In the genomic region with DNA sequence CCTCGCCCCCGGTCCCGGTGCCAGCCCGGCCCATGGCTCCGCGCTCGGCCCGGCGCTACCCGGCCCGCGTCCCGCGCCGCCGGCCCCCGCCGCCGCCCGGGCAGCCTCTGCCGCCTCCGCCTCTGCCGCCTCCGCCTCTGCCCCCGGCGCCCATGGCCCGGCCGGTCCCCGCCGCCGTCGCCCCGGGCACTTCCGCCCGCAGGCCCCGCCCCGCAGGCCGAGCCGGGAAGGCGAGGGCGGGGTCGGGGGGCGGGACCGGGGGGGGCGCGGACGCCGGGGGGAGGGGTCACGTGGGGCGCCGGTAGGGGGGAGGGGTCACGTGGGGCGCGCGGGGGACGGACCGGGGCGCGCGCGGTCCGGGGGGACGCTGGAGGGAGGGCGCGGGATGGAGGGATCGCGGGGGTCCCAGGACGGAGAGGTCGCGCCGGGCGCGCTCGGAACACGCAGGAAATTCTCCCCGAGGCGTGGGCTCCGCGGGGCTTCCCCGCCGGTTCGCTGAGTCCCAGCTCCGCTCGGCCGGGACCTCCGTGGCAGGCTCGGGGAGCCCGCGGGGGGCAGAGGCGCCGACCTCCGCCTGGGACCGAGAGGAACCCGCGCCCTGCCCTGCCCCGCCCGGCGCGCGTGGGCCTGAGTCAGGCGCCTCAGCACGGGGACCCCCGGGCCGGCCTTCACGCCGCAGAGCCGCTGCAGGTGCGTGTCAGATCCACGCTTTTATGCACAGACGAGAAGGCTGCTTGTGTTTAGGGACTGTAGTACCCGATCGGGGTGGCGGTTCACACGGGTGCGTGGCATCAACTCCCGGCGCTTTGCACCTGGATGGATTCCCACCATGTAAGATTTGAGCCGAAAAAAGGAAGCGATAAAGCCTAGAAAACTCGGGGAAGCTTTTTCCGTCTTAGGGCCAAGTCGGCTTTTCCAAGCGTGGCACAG, we compare ENCODE assay signal across 8 cellular contexts. TPM values are rescaled to one million over a fixed set of nuclear protein-coding genes. Genes with fewer than 3 reads are reported as not detected.
A peak's percentile ranks its signal among the peaks of the same experiment; 100 is the strongest.
DNase-seq lines count a peak whose midpoint lies in the region; ATAC-seq and TF ChIP-seq lines count a peak whose summit lies in the region.

A gene with protein sequence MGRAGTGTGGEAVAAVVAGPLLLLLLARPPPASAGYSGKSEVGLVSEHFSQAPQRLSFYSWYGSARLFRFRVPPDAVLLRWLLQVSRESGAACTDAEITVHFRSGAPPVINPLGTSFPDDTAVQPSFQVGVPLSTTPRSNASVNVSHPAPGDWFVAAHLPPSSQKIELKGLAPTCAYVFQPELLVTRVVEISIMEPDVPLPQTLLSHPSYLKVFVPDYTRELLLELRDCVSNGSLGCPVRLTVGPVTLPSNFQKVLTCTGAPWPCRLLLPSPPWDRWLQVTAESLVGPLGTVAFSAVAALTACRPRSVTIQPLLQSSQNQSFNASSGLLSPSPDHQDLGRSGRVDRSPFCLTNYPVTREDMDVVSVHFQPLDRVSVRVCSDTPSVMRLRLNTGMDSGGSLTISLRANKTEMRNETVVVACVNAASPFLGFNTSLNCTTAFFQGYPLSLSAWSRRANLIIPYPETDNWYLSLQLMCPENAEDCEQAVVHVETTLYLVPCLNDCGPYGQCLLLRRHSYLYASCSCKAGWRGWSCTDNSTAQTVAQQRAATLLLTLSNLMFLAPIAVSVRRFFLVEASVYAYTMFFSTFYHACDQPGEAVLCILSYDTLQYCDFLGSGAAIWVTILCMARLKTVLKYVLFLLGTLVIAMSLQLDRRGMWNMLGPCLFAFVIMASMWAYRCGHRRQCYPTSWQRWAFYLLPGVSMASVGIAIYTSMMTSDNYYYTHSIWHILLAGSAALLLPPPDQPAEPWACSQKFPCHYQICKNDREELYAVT (minus strand): TSS at position 191 of the 930 bp plus-strand sequence. CDS start 157 bp downstream, at position 34.

- peak within 1 kb of the TSS; percentile 100 for H3K4me2 ChIP-seq in neuronal stem cell (ENCODE audit: insufficient read depth, low read length, poor library complexity, severe bottlenecking)

- no peak for TF ChIP-seq CTCF in testis (IDR thresholded peaks at IDR 0.05)

- H3K27ac ChIP-seq in neuronal stem cell (replicated peaks; ENCODE audit: low read length) (no peak within 1 kb of the TSS), testis (peak within 1 kb of the TSS; percentile 74 to 82)

- peak; percentile 43 for ATAC-seq in HG03025 (IDR thresholded peaks at IDR 0.05; ENCODE audit: low FRiP score, unreplicated experiment)

- H3K9ac ChIP-seq in neuronal stem cell (ENCODE audit: low read depth, low read length, poor library complexity): peak within 1 kb of the TSS; percentile 90

- H3K9me3 ChIP-seq in neuronal stem cell (replicated peaks in 1 of 2; ENCODE audit: control insufficient read depth in 2 of 2, insufficient read depth in 1 of 2, low read depth in 1 of 2, low read length in 2 of 2): no peaks in the 10 kb centered on the region
- H3K9me3 ChIP-seq in testis: no peaks in the 10 kb centered on the region

- H3K4me1 ChIP-seq in neuronal stem cell (ENCODE audit: control insufficient read depth in 2 of 2, insufficient read depth in 1 of 2, low read depth in 1 of 2, low read length in 2 of 2) (peaks cover 20 to 24% of the 10 kb centered on the region in 2 donors), testis (peaks cover 41% of the 10 kb centered on the region)

- H3K27me3 ChIP-seq in neuronal stem cell (ENCODE audit: control insufficient read depth in 3 of 3, insufficient read depth in 3 of 3, low read depth in 1 of 3, low read length in 3 of 3): peaks cover 0 to 19% (median 7%) of the 10 kb centered on the region in 3 experiments
- H3K27me3 ChIP-seq in testis: no peaks in the 10 kb centered on the region

- peaks cover 13% of the 10 kb centered on the region for H3K79me1 ChIP-seq in neuronal stem cell (ENCODE audit: low read depth, low read length)

- H2BK5ac ChIP-seq in neuronal stem cell (ENCODE audit: low read length): no peak within 1 kb of the TSS

- no CpG with 5 or more reads among the region's 123 CpGs for WGBS in neuronal stem cell (ENCODE audit: extremely low coverage in 2 of 2, insufficient read length in 2 of 2, insufficient replicate concordance in 1 of 2), 2 donors
- 1% methylated on average over 11 to 82 of the region's 123 CpGs for WGBS in testis, 2 donors

- intact Hi-C loops in testis (cut with DNase I; ENCODE audit: low total_unique reads): no loop called here

- H3K18ac ChIP-seq in neuronal stem cell (ENCODE audit: low read length): peak within 1 kb of the TSS; percentile 97

- peak within 1 kb of the TSS; percentile 81 for H2AK5ac ChIP-seq in neuronal stem cell (ENCODE audit: low read depth, low read length)

- peak within 1 kb of the TSS; percentile 86 for H3K23ac ChIP-seq in neuronal stem cell (ENCODE audit: low read depth, low read length, poor library complexity)

- H4K91ac ChIP-seq in neuronal stem cell (ENCODE audit: low read depth, low read length, poor library complexity): no peak within 1 kb of the TSS

- peak within 1 kb of the TSS; percentile 95 for H2BK15ac ChIP-seq in neuronal stem cell (ENCODE audit: low read length)

- peak within 1 kb of the TSS; percentile 94 for H3K14ac ChIP-seq in neuronal stem cell (ENCODE audit: low read length)

- H2BK120ac ChIP-seq in neuronal stem cell (ENCODE audit: low read depth, low read length): peak within 1 kb of the TSS; percentile 87

- H3K36me3 ChIP-seq in neuronal stem cell (replicated peaks in 1 of 2; ENCODE audit: control insufficient read depth in 2 of 2, insufficient read depth in 2 of 2, low read length in 2 of 2): peaks cover under 1 to 9% of the 10 kb centered on the region in 2 donors
- H3K36me3 ChIP-seq in testis (ENCODE audit: low read depth, missing control alignments): no peaks in the 10 kb centered on the region

- H4K8ac ChIP-seq in neuronal stem cell (ENCODE audit: low read depth, low read length): no peak within 1 kb of the TSS

- peak; percentile 43 to 50 for DNase-seq in NCI-H2081 (lab: John Stamatoyannopoulos, UW)
- no peak for DNase-seq in NCI-H2081 treated with DMSO at 0.1 percent for 48 hours (lab: John Stamatoyannopoulos, UW)
- DNase-seq in RKO (ENCODE audit: low spot score): peak; percentile 62
- DNase-seq in activated naive CD4-positive, alpha-beta T cell (lab: John Stamatoyannopoulos, UW): peak in 3 of 4 experiments; percentile 40 to 69 (median 45)
- DNase-seq in germinal center (ENCODE audit: low spot score): peak; percentile 88
- DNase-seq in neuronal stem cell (ENCODE audit: low spot score): no peak
- DNase-seq in testis: peak; percentile 67

- peak within 1 kb of the TSS; percentile 73 for H2BK12ac ChIP-seq in neuronal stem cell (ENCODE audit: low read length)

- peak within 1 kb of the TSS; percentile 78 to 96 for H3K4me3 ChIP-seq in neuronal stem cell (ENCODE audit: low read length in 2 of 2)
- H3K4me3 ChIP-seq in testis: peak within 1 kb of the TSS; percentile 71 to 85

- no peak for TF ChIP-seq POLR2A in testis (IDR thresholded peaks at IDR 0.05)

- peak within 1 kb of the TSS; percentile 89 for H2AFZ ChIP-seq in neuronal stem cell (ENCODE audit: low read length)

- no peak within 1 kb of the TSS for H3K4ac ChIP-seq in neuronal stem cell (ENCODE audit: low read length)

RNA-seq across cellular contexts. Expression of the gene that starts here (rescaled TPM):
- polyA plus RNA-seq in neuronal stem cell (2013, experiment 1 of 2): 30.5 TPM
- polyA plus RNA-seq in neuronal stem cell (2013, experiment 2 of 2): 28.5 TPM
- 100 to 1,000 TPM; 261 to 265 TPM for total RNA-seq in testis
- polyA plus RNA-seq in testis (ENCODE audit: insufficient read depth, low read depth, low replicate concordance): 121 TPM

Comparison
In these comparisons a context has a peak if more than half of its experiments do, and no peak if none do; other contexts are left out.
1. DNase-seq: peak in NCI-H2081 (2 of 2), RKO (single experiment), activated naive CD4-positive, alpha-beta T cell (3 of 4), germinal center (single experiment) and testis (single experiment); none in NCI-H2081 treated with DMSO at 0.1 percent for 48 hours (single experiment) and neuronal stem cell (single experiment).